Comparison of ENCODE assay signal across 8 cellular contexts in genomic region chr5:53476019-53476418, GRCh38. TPM values are rescaled to one million over a fixed set of nuclear protein-coding genes. Genes with fewer than 3 reads are reported as not detected.
"Had no signal": no experiment of that assay in that cellular context is flagged by ENCODE, and none has a peak within 500 bp of the region (broad histone marks: within the 10 kb centered on the region; RNA-seq: fewer than 3 reads in every experiment).

No MANE protein-coding gene starts in this region.

- H3K4me3 Mint-ChIP-seq: GM23338, H9, IgD-negative memory B cell had no signal

- H3K4me3 ChIP-seq: GM23338 had no signal

- FAIRE-seq: H1, H54, HTR-8/SVneo had no signal

- ATAC-seq: GM23338 had no signal

- DNase-seq: H9, HCEC 1CT had no signal

- H3K4me2 ChIP-seq: GM23338 had no signal

- H3K9me3 Mint-ChIP-seq: GM23338 had no signal

- H2AFZ ChIP-seq: GM23338 had no signal

- H3K27ac Mint-ChIP-seq: GM23338, H9, IgD-negative memory B cell had no signal

RNA-seq across cellular contexts. Expression of gene FST, which starts 4.4 kb away (rescaled TPM):
- total RNA-seq: HT-29 had no signal
- polyA plus RNA-seq: IgD-negative memory B cell had no signal
